ENCODE assay signal across 1 cellular context in the genomic region with DNA sequence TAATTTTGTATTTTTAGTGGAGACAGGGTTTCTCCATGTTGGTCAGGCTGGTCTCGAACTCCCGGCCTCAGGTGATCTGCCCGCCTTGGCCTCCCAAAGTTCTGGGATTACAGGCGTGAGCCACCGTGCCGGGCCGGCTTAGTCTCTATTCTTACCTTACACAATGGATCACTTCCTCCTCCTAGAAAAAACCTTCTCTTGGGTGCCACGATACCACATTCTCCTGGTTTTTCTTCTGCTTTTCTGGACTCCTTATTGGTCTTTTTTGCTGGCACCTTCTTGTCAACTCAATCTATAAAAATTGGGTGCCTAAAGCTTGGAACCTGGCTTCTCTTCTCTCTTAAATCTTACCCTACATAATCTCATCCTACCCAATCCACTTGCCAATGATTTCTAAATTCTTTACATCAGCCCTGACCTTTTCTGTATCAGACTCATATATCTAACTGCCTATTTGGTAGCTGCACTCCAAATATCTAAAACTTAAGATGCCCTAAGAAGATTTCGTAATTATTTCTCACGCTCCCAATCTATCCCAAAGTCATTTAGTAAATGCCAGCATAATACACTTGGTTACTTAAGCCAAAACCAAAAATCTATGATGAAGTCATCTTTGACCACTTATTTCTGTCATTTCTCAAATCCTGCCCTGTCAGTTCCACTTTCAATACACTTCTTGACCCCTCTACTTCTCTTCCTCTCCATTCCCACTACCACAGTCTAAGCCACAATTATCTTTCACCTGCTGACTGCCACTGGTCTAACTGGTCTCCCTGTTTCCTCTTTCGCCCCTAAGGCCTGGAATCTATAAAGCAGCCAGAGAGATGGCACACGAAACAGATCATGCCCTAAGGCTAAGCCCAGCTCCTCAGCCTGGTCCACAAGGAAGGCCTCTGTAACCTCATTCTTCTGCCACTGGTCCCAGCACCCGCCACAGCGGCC.
TF ChIP-seq lines count a peak whose summit lies in the region.

No MANE protein-coding gene starts in this region.

TF ChIP-seq in GM12878, 131 proteins besides CTCF, POLR2A, EP300 and RAD21 (continued from another document and continues in another):
- TF ChIP-seq ZBTB4 (CRISPR knock-in tag; IDR thresholded peaks at IDR 0.05) (no peak), ETV6 (conservative IDR thresholded peaks at IDR 0.05 in 1 of 2, IDR thresholded peaks at IDR 0.05 in 1 of 2; ENCODE audit: borderline replicate concordance in 1 of 2, low read depth in 1 of 2) (0 out of 4 replicates have a peak, but pooled peaks of 1 of the 2 experiments have one; percentile 26), POU2F2 (IDR thresholded peaks at IDR 0.05; ENCODE audit: borderline replicate concordance, low read depth, low read length) (no peak), CREM (IDR thresholded peaks at IDR 0.05; ENCODE audit: low read depth) (no peak), SMAD1 (IDR thresholded peaks at IDR 0.05; ENCODE audit: low read depth, partially characterized antibody) (peak; percentile 16), YY1 (IDR thresholded peaks at IDR 0.05; ENCODE audit: low read depth, low read length) (no peak), ZNF217 (IDR thresholded peaks at IDR 0.05) (no peak), TBL1XR1 (IDR thresholded peaks at IDR 0.05; ENCODE audit: low read depth, low read length) (no peak), BCL3 (IDR thresholded peaks at IDR 0.05; ENCODE audit: borderline replicate concordance, insufficient read depth, low read depth, low read length, poor library complexity, severe bottlenecking) (no peak), SP1 (IDR thresholded peaks at IDR 0.05; ENCODE audit: low read depth, low read length) (no peak), PML (IDR thresholded peaks at IDR 0.05; ENCODE audit: low read length) (no peak), GATAD2B (conservative IDR thresholded peaks at IDR 0.05; ENCODE audit: low read depth) (no peak), ZBED1 (IDR thresholded peaks at IDR 0.05; ENCODE audit: borderline replicate concordance) (no peak), SIN3A (IDR thresholded peaks at IDR 0.05; ENCODE audit: low read depth, low read length) (no peak), CUX1 (IDR thresholded peaks at IDR 0.05; ENCODE audit: insufficient replicate concordance, low read depth, low read length) (no peak), MYB (IDR thresholded peaks at IDR 0.05; ENCODE audit: borderline replicate concordance, low read depth, low read length) (no peak), E4F1 (IDR thresholded peaks at IDR 0.05; ENCODE audit: borderline replicate concordance, partially characterized antibody) (no peak), ZBTB11 (CRISPR knock-in tag; IDR thresholded peaks at IDR 0.05) (no peak), NFYA (IDR thresholded peaks at IDR 0.05; ENCODE audit: borderline replicate concordance, low read depth, low read length) (no peak), BCLAF1 (IDR thresholded peaks at IDR 0.05) (no peak)
- TF ChIP-seq, protein P1, sequence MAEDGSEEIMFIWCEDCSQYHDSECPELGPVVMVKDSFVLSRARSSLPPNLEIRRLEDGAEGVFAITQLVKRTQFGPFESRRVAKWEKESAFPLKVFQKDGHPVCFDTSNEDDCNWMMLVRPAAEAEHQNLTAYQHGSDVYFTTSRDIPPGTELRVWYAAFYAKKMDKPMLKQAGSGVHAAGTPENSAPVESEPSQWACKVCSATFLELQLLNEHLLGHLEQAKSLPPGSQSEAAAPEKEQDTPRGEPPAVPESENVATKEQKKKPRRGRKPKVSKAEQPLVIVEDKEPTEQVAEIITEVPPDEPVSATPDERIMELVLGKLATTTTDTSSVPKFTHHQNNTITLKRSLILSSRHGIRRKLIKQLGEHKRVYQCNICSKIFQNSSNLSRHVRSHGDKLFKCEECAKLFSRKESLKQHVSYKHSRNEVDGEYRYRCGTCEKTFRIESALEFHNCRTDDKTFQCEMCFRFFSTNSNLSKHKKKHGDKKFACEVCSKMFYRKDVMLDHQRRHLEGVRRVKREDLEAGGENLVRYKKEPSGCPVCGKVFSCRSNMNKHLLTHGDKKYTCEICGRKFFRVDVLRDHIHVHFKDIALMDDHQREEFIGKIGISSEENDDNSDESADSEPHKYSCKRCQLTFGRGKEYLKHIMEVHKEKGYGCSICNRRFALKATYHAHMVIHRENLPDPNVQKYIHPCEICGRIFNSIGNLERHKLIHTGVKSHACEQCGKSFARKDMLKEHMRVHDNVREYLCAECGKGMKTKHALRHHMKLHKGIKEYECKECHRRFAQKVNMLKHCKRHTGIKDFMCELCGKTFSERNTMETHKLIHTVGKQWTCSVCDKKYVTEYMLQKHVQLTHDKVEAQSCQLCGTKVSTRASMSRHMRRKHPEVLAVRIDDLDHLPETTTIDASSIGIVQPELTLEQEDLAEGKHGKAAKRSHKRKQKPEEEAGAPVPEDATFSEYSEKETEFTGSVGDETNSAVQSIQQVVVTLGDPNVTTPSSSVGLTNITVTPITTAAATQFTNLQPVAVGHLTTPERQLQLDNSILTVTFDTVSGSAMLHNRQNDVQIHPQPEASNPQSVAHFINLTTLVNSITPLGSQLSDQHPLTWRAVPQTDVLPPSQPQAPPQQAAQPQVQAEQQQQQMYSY (CRISPR knock-in tag; IDR thresholded peaks at IDR 0.05), result no peak
